ENCODE assay signal across 37 cellular contexts in genomic region chr16:4826980-4827379, GRCh38. TPM values are rescaled to one million over a fixed set of nuclear protein-coding genes. Genes with fewer than 3 reads are reported as not detected.
"Had no signal": no experiment of that assay in that cellular context is flagged by ENCODE, and none has a peak within 500 bp of the region (broad histone marks: within the 10 kb centered on the region; RNA-seq: fewer than 3 reads in every experiment).

No MANE protein-coding gene starts in this region.

- ATAC-seq: activated CD8-positive, alpha-beta T cell treated with anti-CD3 and anti-CD28 coated beads for 36 hours; activated naive CD8-positive, alpha-beta T cell treated with anti-CD3 and anti-CD28 coated beads, Interleukin-2, amount 50 U/mL, for 24 hours; activated T-cell treated with anti-CD3 and anti-CD28 coated beads, Interleukin-2, amount 50 U/mL, for 4 hours; activated T-helper 17 cell treated with anti-CD3 and anti-CD28 coated beads, Interleukin-2, amount 50 U/mL, for 72 hours; gastroesophageal sphincter; naive thymus-derived CD4-positive, alpha-beta T cell; stimulated activated memory B cell treated with anti-CD40 and anti-IgM and Interleukin-4, amounts not matched to agents 10 μg/mL and 1 μg/mL and 100 μg/mL, for 72 hours; T-helper 17 cell had no signal

- H3K27me3 Mint-ChIP-seq: activated CD8-positive, alpha-beta T cell treated with anti-CD3 and anti-CD28 coated beads for 36 hours; activated naive CD4-positive, alpha-beta T cell treated with anti-CD3 and anti-CD28 coated beads, Interleukin-2, amount 50 U/mL, for 24 hours; activated naive CD8-positive, alpha-beta T cell treated with anti-CD3 and anti-CD28 coated beads, Interleukin-2, amount 50 U/mL, for 24 hours; activated T-helper 17 cell treated with anti-CD3 and anti-CD28 coated beads, Interleukin-2, amount 50 U/mL, for 72 hours; naive thymus-derived CD4-positive, alpha-beta T cell; stimulated activated memory B cell treated with anti-CD40 and anti-IgM and Interleukin-4, amounts not matched to agents 10 μg/mL and 1 μg/mL and 100 μg/mL, for 72 hours; T-helper 17 cell had no signal

- H3K9ac ChIP-seq: parathyroid adenoma had no signal

- H3K4me1 ChIP-seq: colonic mucosa, sigmoid colon, suprapubic skin, tibial nerve had no signal

- FAIRE-seq: bronchial epithelial cell, endometrium, urothelium cell line had no signal

- H3K27ac Mint-ChIP-seq: activated CD8-positive, alpha-beta T cell treated with anti-CD3 and anti-CD28 coated beads for 36 hours; activated naive CD4-positive, alpha-beta T cell treated with anti-CD3 and anti-CD28 coated beads, Interleukin-2, amount 50 U/mL, for 24 hours; activated naive CD8-positive, alpha-beta T cell treated with anti-CD3 and anti-CD28 coated beads, Interleukin-2, amount 50 U/mL, for 24 hours; activated T-helper 17 cell treated with anti-CD3 and anti-CD28 coated beads, Interleukin-2, amount 50 U/mL, for 72 hours; mesothelial cell of epicardium; naive thymus-derived CD4-positive, alpha-beta T cell; stimulated activated memory B cell treated with anti-CD40 and anti-IgM and Interleukin-4, amounts not matched to agents 10 μg/mL and 1 μg/mL and 100 μg/mL, for 72 hours; T-helper 17 cell had no signal

- DNase-seq: activated CD4-positive, alpha-beta T cell treated with anti-CD3 and anti-CD28 coated beads for 1 hour; activated CD4-positive, alpha-beta T cell treated with anti-CD3 and anti-CD28 coated beads, Interleukin-2, amount 50 U/mL, for 1 hour; activated CD8-positive, alpha-beta T cell treated with anti-CD3 and anti-CD28 coated beads for 36 hours; activated gamma-delta T cell treated with Interleukin-2 at 50 U/mL for 16 hours; activated naive CD8-positive, alpha-beta T cell treated with anti-CD3 and anti-CD28 coated beads, Interleukin-2, amount 50 U/mL, for 24 hours; activated T-cell treated with anti-CD3 and anti-CD28 coated beads, Interleukin-2, amount 50 U/mL, for 4 hours; cerebellar nuclear complex; colonic mucosa; effector CD8-positive, alpha-beta T cell; mammary epithelial cell; naive thymus-derived CD4-positive, alpha-beta T cell; nucleus accumbens; sigmoid colon; stimulated activated CD4-positive, alpha-beta T cell treated with anti-CD3 and anti-CD28 coated beads, Interleukin-1b, Interleukin-23, amount 100 ng/mL, for 48 hours; stimulated activated CD4-positive, alpha-beta T cell treated with anti-CD3 and anti-CD28 coated beads, Interleukin-4, amount 100 ng/mL, for 4 hours; stimulated activated CD8-positive, alpha-beta memory T cell treated with anti-CD3 and anti-CD28 coated beads, Interleukin-4, amount 100 ng/mL, for 48 hours; stomach; T-helper 17 cell; T1000 had no signal

- H3K4me3 Mint-ChIP-seq: activated CD8-positive, alpha-beta T cell treated with anti-CD3 and anti-CD28 coated beads for 36 hours; activated naive CD4-positive, alpha-beta T cell treated with anti-CD3 and anti-CD28 coated beads, Interleukin-2, amount 50 U/mL, for 24 hours; activated naive CD8-positive, alpha-beta T cell treated with anti-CD3 and anti-CD28 coated beads, Interleukin-2, amount 50 U/mL, for 24 hours; activated T-cell treated with anti-CD3 and anti-CD28 coated beads, Interleukin-2, amount 50 U/mL, for 4 hours; activated T-helper 17 cell treated with anti-CD3 and anti-CD28 coated beads, Interleukin-2, amount 50 U/mL, for 72 hours; mesothelial cell of epicardium; naive thymus-derived CD4-positive, alpha-beta T cell; stimulated activated memory B cell treated with anti-CD40 and anti-IgM and Interleukin-4, amounts not matched to agents 10 μg/mL and 1 μg/mL and 100 μg/mL, for 72 hours; T-helper 17 cell had no signal

- H3K9me3 Mint-ChIP-seq: activated CD8-positive, alpha-beta T cell treated with anti-CD3 and anti-CD28 coated beads for 36 hours; activated naive CD4-positive, alpha-beta T cell treated with anti-CD3 and anti-CD28 coated beads, Interleukin-2, amount 50 U/mL, for 24 hours; activated naive CD8-positive, alpha-beta T cell treated with anti-CD3 and anti-CD28 coated beads, Interleukin-2, amount 50 U/mL, for 24 hours; activated T-cell treated with anti-CD3 and anti-CD28 coated beads, Interleukin-2, amount 50 U/mL, for 4 hours; activated T-helper 17 cell treated with anti-CD3 and anti-CD28 coated beads, Interleukin-2, amount 50 U/mL, for 72 hours; mesothelial cell of epicardium; naive thymus-derived CD4-positive, alpha-beta T cell; stimulated activated memory B cell treated with anti-CD40 and anti-IgM and Interleukin-4, amounts not matched to agents 10 μg/mL and 1 μg/mL and 100 μg/mL, for 72 hours had no signal

- H3K27me3 ChIP-seq: colonic mucosa, gastroesophageal sphincter, sigmoid colon, stomach, suprapubic skin, tibial nerve had no signal

- H3K9me3 ChIP-seq: colonic mucosa, gastroesophageal sphincter, sigmoid colon, stomach, suprapubic skin, tibial nerve had no signal

- H3K4me3 ChIP-seq: colonic mucosa, gastroesophageal sphincter, sigmoid colon, SK-N-MC, smooth muscle cell, stomach, suprapubic skin, tibial nerve had no signal

- H3K4me1 Mint-ChIP-seq: activated naive CD8-positive, alpha-beta T cell treated with anti-CD3 and anti-CD28 coated beads, Interleukin-2, amount 50 U/mL, for 24 hours; mesothelial cell of epicardium; stimulated activated memory B cell treated with anti-CD40 and anti-IgM and Interleukin-4, amounts not matched to agents 10 μg/mL and 1 μg/mL and 100 μg/mL, for 72 hours had no signal

- H3K27ac ChIP-seq: colonic mucosa, parathyroid adenoma, sigmoid colon, SK-N-MC, stomach, suprapubic skin, tibial nerve had no signal

RNA-seq across cellular contexts. Expression of gene SMIM22, which starts 31.8 kb away (rescaled TPM):
- total RNA-seq: activated CD8-positive, alpha-beta T cell treated with anti-CD3 and anti-CD28 coated beads for 36 hours; activated T-cell treated with anti-CD3 and anti-CD28 coated beads, Interleukin-2, amount 50 U/mL, for 4 hours; activated T-helper 17 cell treated with anti-CD3 and anti-CD28 coated beads, Interleukin-2, amount 50 U/mL, for 72 hours; dermis microvascular lymphatic vessel endothelial cell; gastroesophageal sphincter; kidney epithelial cell; mesothelial cell of epicardium; naive thymus-derived CD4-positive, alpha-beta T cell; sigmoid colon; smooth muscle cell; T-helper 17 cell; tibial nerve had no signal
- polyA plus RNA-seq: naive thymus-derived CD4-positive, alpha-beta T cell; neural cell had no signal

RNA-seq across cellular contexts. Expression of gene SEPTIN12, which starts 38.8 kb away (rescaled TPM):
- total RNA-seq: activated CD8-positive, alpha-beta T cell treated with anti-CD3 and anti-CD28 coated beads for 36 hours; activated T-cell treated with anti-CD3 and anti-CD28 coated beads, Interleukin-2, amount 50 U/mL, for 4 hours; activated T-helper 17 cell treated with anti-CD3 and anti-CD28 coated beads, Interleukin-2, amount 50 U/mL, for 72 hours; bronchial epithelial cell; colonic mucosa; dermis microvascular lymphatic vessel endothelial cell; epithelial cell of proximal tubule; gastroesophageal sphincter; kidney epithelial cell; liver; mammary epithelial cell; naive thymus-derived CD4-positive, alpha-beta T cell; sigmoid colon; smooth muscle cell; stomach; suprapubic skin; T-helper 17 cell; tibial nerve had no signal
- polyA plus RNA-seq: liver; mammary epithelial cell; naive thymus-derived CD4-positive, alpha-beta T cell; smooth muscle cell; stomach had no signal
